20 cellular contexts compared by ENCODE assay signal in the genomic region with DNA sequence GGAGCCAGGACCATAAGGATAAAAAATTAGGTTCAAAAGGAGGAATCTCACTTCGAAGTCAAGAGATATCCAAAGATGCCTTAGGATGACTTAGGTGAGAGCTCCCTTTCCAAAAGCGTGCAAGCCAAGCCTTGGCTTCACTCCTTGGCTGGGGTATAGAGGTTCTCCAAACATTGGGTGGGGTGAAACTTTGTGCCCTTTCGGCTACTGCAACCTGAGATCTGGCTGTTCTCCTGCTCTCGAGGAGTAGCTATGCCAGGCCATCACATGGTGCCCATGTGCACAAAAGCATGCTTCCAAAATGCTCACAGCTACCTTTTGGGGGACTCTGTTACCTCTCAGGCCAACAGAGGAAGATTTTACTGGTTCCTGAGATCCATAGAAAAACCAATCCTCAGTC.
DNase-seq lines count a peak whose midpoint lies in the region; ATAC-seq, FAIRE-seq and TF ChIP-seq lines count a peak whose summit lies in the region.
"Had no signal": no experiment of that assay in that cellular context is flagged by ENCODE, and none has a peak within 500 bp of the region (broad histone marks: within the 10 kb centered on the region; RNA-seq: fewer than 3 reads in every experiment).

No MANE protein-coding gene starts in this region.

- H3K4me2 ChIP-seq in HepG2 (ENCODE audit: low read depth, low read length): no peak overlapping the region
- H3K4me2 ChIP-seq: A549 had no signal

- H4K20me1 ChIP-seq in HepG2 (ENCODE audit: insufficient read depth, low read length): no peaks in the 10 kb centered on the region
- H4K20me1 ChIP-seq: BLaER1 treated with 17β-estradiol and CSF1 and Interleukin-3, amounts not matched to agents 10 nM and 100 nM had no signal

- no peak for TF ChIP-seq POLR2A in HepG2 (IDR thresholded peaks at IDR 0.05; ENCODE audit: insufficient read depth in 1 of 2, low read depth in 2 of 2, low read length in 2 of 2)
- no peak for TF ChIP-seq POLR2A in right lobe of liver (IDR thresholded peaks at IDR 0.05)
- TF ChIP-seq POLR2A in gastrocnemius medialis (IDR thresholded peaks at IDR 0.05): no peak

- no peak for DNase-seq in HepG2 (ENCODE audit: low spot score)
- peak in 2 of 3 donors; percentile 72 to 89 for DNase-seq in right lobe of liver
- peak; percentile 26 to 54 for DNase-seq in gastrocnemius medialis
- DNase-seq: AML-193; Caco-2; Calu3; CD4-positive, alpha-beta T cell; CD8-positive, alpha-beta T cell; DMS79 treated with DMSO at 0.1 percent for 48 hours; GF-D8 had no signal

- H3K79me2 ChIP-seq in HepG2 (ENCODE audit: insufficient read depth, low read length): no peaks in the 10 kb centered on the region

- H3K4me3 ChIP-seq in liver (ENCODE audit: low read depth in 1 of 3, low read length in 3 of 3): no peak overlapping the region
- H3K4me3 ChIP-seq in HepG2 (replicated peaks in 1 of 3; ENCODE audit: insufficient read depth in 1 of 3, low read depth in 2 of 3, low read length in 3 of 3): no peak overlapping the region
- H3K4me3 ChIP-seq in right lobe of liver: no peak overlapping the region
- H3K4me3 ChIP-seq in gastrocnemius medialis: no peak overlapping the region
- H3K4me3 ChIP-seq: A549; BLaER1 treated with 17β-estradiol and CSF1 and Interleukin-3, amounts not matched to agents 10 nM and 100 nM had no signal

- TF ChIP-seq EP300 in HepG2 (IDR thresholded peaks at IDR 0.05; ENCODE audit: low read depth in 2 of 2, low read length in 2 of 2): no peak
- no peak for TF ChIP-seq EP300 in HepG2 (CRISPR knock-in tag; IDR thresholded peaks at IDR 0.05; ENCODE audit: borderline replicate concordance)

- WGBS in liver: 49% methylated on average over 4 of the region's 4 CpGs
- WGBS in HepG2 (ENCODE audit: low lambda C conversion rate): 4% methylated on average over 2 of the region's 4 CpGs
- WGBS in right lobe of liver (ENCODE audit: insufficient coverage, low coverage, low lambda C conversion rate, missing lambda C conversion rate): 33% methylated on average over 2 of the region's 4 CpGs

- intact Hi-C loops in HepG2 (cut with micrococcal nuclease; ENCODE audit: unreplicated experiment) (no loop called here), right lobe of liver (cut with DNase I) (no loop called here), gastrocnemius medialis (cut with DNase I; ENCODE audit: low total_unique reads) (loop anchor here (5.0 kb wide), 1 partner anchor 43 kb away; no protein-coding TSS in a partner anchor)

- H3K27me3 ChIP-seq in liver (ENCODE audit: control insufficient read depth in 4 of 4, insufficient read depth in 4 of 4, low read length in 3 of 4) (no peaks in the 10 kb centered on the region), HepG2 (ENCODE audit: control insufficient read depth in 1 of 2, insufficient read depth in 2 of 2, low read length in 2 of 2) (peaks cover 0 to 18% of the 10 kb centered on the region in 2 experiments; a peak in 1 of 5 replicates), right lobe of liver (no peaks in the 10 kb centered on the region), gastrocnemius medialis (no peaks in the 10 kb centered on the region)
- H3K27me3 ChIP-seq: BLaER1 treated with 17β-estradiol and CSF1 and Interleukin-3, amounts not matched to agents 10 nM and 100 nM had no signal

- H3K36me3 ChIP-seq in liver (ENCODE audit: control insufficient read depth in 4 of 4, insufficient read depth in 3 of 4, low read depth in 1 of 4, low read length in 3 of 4): no peaks in the 10 kb centered on the region
- H3K36me3 ChIP-seq in HepG2 (replicated peaks in 1 of 2; ENCODE audit: control insufficient read depth in 1 of 2, insufficient read depth in 2 of 2, low read length in 2 of 2): no peaks in the 10 kb centered on the region
- no peaks in the 10 kb centered on the region for H3K36me3 ChIP-seq in right lobe of liver
- H3K36me3 ChIP-seq in gastrocnemius medialis: no peaks in the 10 kb centered on the region
- H3K36me3 ChIP-seq: BLaER1 treated with 17β-estradiol and CSF1 and Interleukin-3, amounts not matched to agents 10 nM and 100 nM had no signal

- H3K9me3 ChIP-seq in liver (ENCODE audit: control insufficient read depth in 4 of 4, low read length in 3 of 4) (peaks cover 0 to 7% (median 3%) of the 10 kb centered on the region in 4 donors), HepG2 (ENCODE audit: low read length) (no peaks in the 10 kb centered on the region), right lobe of liver (no peaks in the 10 kb centered on the region), gastrocnemius medialis (no peaks in the 10 kb centered on the region)
- H3K9me3 ChIP-seq: A549, Caco-2 had no signal

- no peak for ATAC-seq in HepG2
- peak in 3 of 4 donors; percentile 52 to 59 (median 59) for ATAC-seq in right lobe of liver
- peak; percentile 53 to 65 for ATAC-seq in gastrocnemius medialis
- no peak for ATAC-seq in GM18868 (IDR thresholded peaks at IDR 0.05; ENCODE audit: unreplicated experiment)
- no peak for ATAC-seq in HG02938 (IDR thresholded peaks at IDR 0.05; ENCODE audit: unreplicated experiment)
- ATAC-seq: A549; CD8-positive, alpha-beta T cell had no signal

- CTCF ChIA-PET in HepG2 (lab: Yijun Ruan, JAX; ENCODE audit: low intra/inter-chr PET ratio, low total read pairs): no interaction called here

- H3K4me1 ChIP-seq in liver (ENCODE audit: control insufficient read depth in 4 of 4, insufficient read depth in 4 of 4, low read length in 3 of 4) (peaks cover 3 to 39% (median 31%) of the 10 kb centered on the region in 4 donors), HepG2 (ENCODE audit: insufficient read depth, low read length) (no peaks in the 10 kb centered on the region), right lobe of liver (peaks cover 0 to 36% (median 8%) of the 10 kb centered on the region in 4 donors), gastrocnemius medialis (peaks cover 10 to 11% of the 10 kb centered on the region in 2 donors)
- H3K4me1 ChIP-seq: A549, Caco-2 had no signal

- H2AFZ ChIP-seq in HepG2 (ENCODE audit: low read length): no peak overlapping the region

- H3K27ac ChIP-seq in liver (ENCODE audit: low read depth in 1 of 2, low read length in 2 of 2): peak overlapping the region in 1 of 2 donors; percentile 56
- H3K27ac ChIP-seq in HepG2 (ENCODE audit: extremely low read length, insufficient read depth, low read length): no peak overlapping the region
- peak overlapping the region in 2 of 3 donors; percentile 20 to 78 for H3K27ac ChIP-seq in right lobe of liver
- H3K27ac ChIP-seq in gastrocnemius medialis: peak overlapping the region in 1 of 4 donors; percentile 44
- H3K27ac ChIP-seq: 22Rv1; A549; BLaER1 treated with 17β-estradiol and CSF1 and Interleukin-3, amounts not matched to agents 10 nM and 100 nM; C4-2B had no signal

- H3K9ac ChIP-seq in liver (ENCODE audit: low read depth in 1 of 2, low read length in 2 of 2) (no peak overlapping the region), HepG2 (ENCODE audit: insufficient read depth, low read depth, low read length) (no peak overlapping the region)
- H3K9ac ChIP-seq: BLaER1 treated with 17β-estradiol and CSF1 and Interleukin-3, amounts not matched to agents 10 nM and 100 nM had no signal

- FAIRE-seq in HepG2 (lab: Jason Lieb, UNC): no peak
- FAIRE-seq: A549, D721Med, G401.6, GM12891 had no signal

- no TSS peak for BruUV-seq in HepG2 (replicated peaks; lab: Mats Ljungman, UMichigan)

- TF ChIP-seq CTCF in liver (IDR thresholded peaks at IDR 0.05; ENCODE audit: low read depth, low read length, missing input control) (no peak), HepG2 (CRISPR knock-in tag; IDR thresholded peaks at IDR 0.05) (no peak), right lobe of liver (IDR thresholded peaks at IDR 0.05) (no peak), gastrocnemius medialis (IDR thresholded peaks at IDR 0.05 in 4 of 5, conservative IDR thresholded peaks at IDR 0.05 in 1 of 5) (no peak)

- POLR2A ChIA-PET in HepG2 (lab: Yijun Ruan, JAX): no interaction called here

- TF ChIP-seq RAD21 in liver (IDR thresholded peaks at IDR 0.05) (no peak), HepG2 (CRISPR knock-in tag; IDR thresholded peaks at IDR 0.05) (no peak)

- in situ Hi-C loops in HepG2 (cut with HindIII; ENCODE audit: extremely low pct_ligation_motif_present, low pct_unique_long_range_greater_than_20kb) (no loop called here), gastrocnemius medialis (cut with MboI; ENCODE audit: low sequenced_read_pairs in 4 of 4) (no loop called here)

TF ChIP-seq in liver, 16 proteins besides CTCF, POLR2A, EP300 and RAD21 (continues in another document):
- TF ChIP-seq HNF4A (conservative IDR thresholded peaks at IDR 0.05): peak in 1 of 2 donors; percentile 48
- no peak for TF ChIP-seq JUND (IDR thresholded peaks at IDR 0.05)
- peak in 1 of 2 donors; percentile 65 for TF ChIP-seq RXRA (IDR thresholded peaks at IDR 0.05)

TF ChIP-seq in HepG2, 621 proteins besides CTCF, POLR2A, EP300 and RAD21 (continues in another document):
- TF ChIP-seq ZNF879 (CRISPR knock-in tag; IDR thresholded peaks at IDR 0.05): no peak
- TF ChIP-seq CHCHD3 (CRISPR knock-in tag; IDR thresholded peaks at IDR 0.05): no peak
- TF ChIP-seq, protein P1, sequence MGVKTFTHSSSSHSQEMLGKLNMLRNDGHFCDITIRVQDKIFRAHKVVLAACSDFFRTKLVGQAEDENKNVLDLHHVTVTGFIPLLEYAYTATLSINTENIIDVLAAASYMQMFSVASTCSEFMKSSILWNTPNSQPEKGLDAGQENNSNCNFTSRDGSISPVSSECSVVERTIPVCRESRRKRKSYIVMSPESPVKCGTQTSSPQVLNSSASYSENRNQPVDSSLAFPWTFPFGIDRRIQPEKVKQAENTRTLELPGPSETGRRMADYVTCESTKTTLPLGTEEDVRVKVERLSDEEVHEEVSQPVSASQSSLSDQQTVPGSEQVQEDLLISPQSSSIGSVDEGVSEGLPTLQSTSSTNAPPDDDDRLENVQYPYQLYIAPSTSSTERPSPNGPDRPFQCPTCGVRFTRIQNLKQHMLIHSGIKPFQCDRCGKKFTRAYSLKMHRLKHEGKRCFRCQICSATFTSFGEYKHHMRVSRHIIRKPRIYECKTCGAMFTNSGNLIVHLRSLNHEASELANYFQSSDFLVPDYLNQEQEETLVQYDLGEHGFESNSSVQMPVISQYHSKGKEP (CRISPR knock-in tag; IDR thresholded peaks at IDR 0.05): no peak
- no peak for TF ChIP-seq TP53 (CRISPR knock-in tag; conservative IDR thresholded peaks at IDR 0.05)
- TF ChIP-seq TGIF2 (CRISPR knock-in tag; IDR thresholded peaks at IDR 0.05): no peak
- TF ChIP-seq SRF (IDR thresholded peaks at IDR 0.05; ENCODE audit: low read depth, low read length): no peak
- no peak for TF ChIP-seq ZFYVE20 (CRISPR knock-in tag; IDR thresholded peaks at IDR 0.05; ENCODE audit: borderline replicate concordance, low read depth)

Comparison
In these comparisons a context has a peak if more than half of its experiments do, and no peak if none do; other contexts are left out.
1. ATAC-seq: peak in right lobe of liver (3 of 4) and gastrocnemius medialis (2 of 2); none in HepG2 (single experiment), GM18868 (single experiment) and HG02938 (single experiment).